Comparison of ENCODE assay signal across 2 cellular contexts in the genomic region with DNA sequence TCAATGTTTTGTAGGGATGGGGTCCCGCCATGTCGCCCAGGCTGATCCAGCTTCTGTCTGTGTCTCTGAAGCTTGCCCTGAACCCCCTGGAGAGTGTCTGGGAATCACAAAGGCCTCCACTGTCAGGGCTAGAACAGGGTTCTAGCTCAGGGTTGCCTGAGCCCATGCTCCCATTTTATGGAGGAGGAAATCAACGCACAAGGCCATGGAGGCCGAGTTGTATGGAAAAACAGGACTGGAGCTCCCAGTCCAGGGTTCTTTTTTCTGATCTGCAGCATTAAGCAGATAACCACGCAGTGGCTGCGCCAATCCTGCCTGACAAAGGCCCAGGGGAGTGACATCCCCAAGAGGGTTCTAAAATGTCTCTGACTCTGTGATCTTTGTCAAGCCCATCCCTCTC.
TF ChIP-seq lines count a peak whose summit lies in the region.

No MANE protein-coding gene starts in this region.

TF ChIP-seq in HepG2, 621 proteins besides CTCF, POLR2A, EP300 and RAD21:
- TF ChIP-seq SATB2 (CRISPR knock-in tag; IDR thresholded peaks at IDR 0.05) (no peak), ZNF629 (CRISPR knock-in tag; conservative IDR thresholded peaks at IDR 0.05) (peak; percentile 64), PRDM15 (CRISPR knock-in tag; IDR thresholded peaks at IDR 0.05) (peak; percentile 50; the same call in 1 of the 2 replicates)

TF ChIP-seq in K562, 482 proteins besides CTCF, POLR2A, EP300 and RAD21:
- TF ChIP-seq ESRRA (IDR thresholded peaks at IDR 0.05; ENCODE audit: borderline replicate concordance, low read depth): peak; percentile 64; the same call in 1 of the 2 replicates
- no peak for TF ChIP-seq ZNF778 (CRISPR knock-in tag; IDR thresholded peaks at IDR 0.05)
